ENCODE assay signal across 8 cellular contexts in genomic region chr1:41673355-41673754, GRCh38.
DNase-seq lines count a peak whose midpoint lies in the region; TF ChIP-seq lines count a peak whose summit lies in the region.

No MANE protein-coding gene starts in this region.

- TF ChIP-seq EP300 in transverse colon (IDR thresholded peaks at IDR 0.05; ENCODE audit: low read depth): no peak

- H3K4me3 ChIP-seq in GM08714 (ENCODE audit: low read length) (peak overlapping the region; percentile 11; the same call in 1 of the 2 replicates), transverse colon (no peak overlapping the region)

- no peaks in the 10 kb centered on the region for H3K36me3 ChIP-seq in transverse colon

- peak overlapping the region; percentile 90 for H3K27ac Mint-ChIP-seq in HFFc6
- peak overlapping the region; percentile 89 for H3K27ac Mint-ChIP-seq in T-helper 2 cell treated with Interferon-gamma antibody and Interleukin-4, amounts not matched to agents 5 μg/mL and 100 μg/mL, for 36 hours

- TF ChIP-seq CTCF in HFFc6 (IDR thresholded peaks at IDR 0.05) (no peak), transverse colon (IDR thresholded peaks at IDR 0.05) (no peak)

- no peaks in the 10 kb centered on the region for H3K9me3 Mint-ChIP-seq in HFFc6
- no peaks in the 10 kb centered on the region for H3K9me3 Mint-ChIP-seq in T-helper 2 cell treated with Interferon-gamma antibody and Interleukin-4, amounts not matched to agents 5 μg/mL and 100 μg/mL, for 36 hours

- H3K36me3 Mint-ChIP-seq in HFFc6 (ENCODE audit: low read depth): no peaks in the 10 kb centered on the region
- H3K36me3 Mint-ChIP-seq in T-helper 2 cell treated with Interferon-gamma antibody and Interleukin-4, amounts not matched to agents 5 μg/mL and 100 μg/mL, for 36 hours (ENCODE audit: low read depth): no peaks in the 10 kb centered on the region

- peak overlapping the region; percentile 79; the same call in 1 of the 2 replicates for H3K4me3 Mint-ChIP-seq in HFFc6
- peak overlapping the region; percentile 81 for H3K4me3 Mint-ChIP-seq in T-helper 2 cell treated with Interferon-gamma antibody and Interleukin-4, amounts not matched to agents 5 μg/mL and 100 μg/mL, for 36 hours

- H3K27me3 ChIP-seq in transverse colon: no peaks in the 10 kb centered on the region

- intact Hi-C loops in transverse colon (cut with DNase I; ENCODE audit: low total_unique reads): no loop called here

- DNase-seq in HFFc6: no peak
- peak; percentile 51 for DNase-seq in T-helper 2 cell treated with Interferon-gamma antibody and Interleukin-4, amounts not matched to agents 5 μg/mL and 100 μg/mL, for 36 hours (ENCODE audit: low spot score)
- DNase-seq in glomerular visceral epithelial cell (ENCODE audit: extremely low spot score): peak; percentile 46
- DNase-seq in DMS79 treated with DMSO at 0.1 percent for 48 hours (lab: John Stamatoyannopoulos, UW): no peak
- no peak for DNase-seq in effector CD8-positive, alpha-beta T cell (lab: John Stamatoyannopoulos, UW)
- DNase-seq in occipital lobe (lab: John Stamatoyannopoulos, UW): no peak
- no peak for DNase-seq in transverse colon

- no peak for TF ChIP-seq POLR2A in transverse colon (IDR thresholded peaks at IDR 0.05)

- in situ Hi-C loops in transverse colon (cut with MboI; ENCODE audit: low pct_ligation_motif_present in 1 of 4, low pct_unique_long_range_greater_than_20kb in 1 of 4, low sequenced_read_pairs in 3 of 4): no loop called here

- H3K4me1 Mint-ChIP-seq in HFFc6 (ENCODE audit: low read depth): peaks cover 77% of the 10 kb centered on the region
- peaks cover 81% of the 10 kb centered on the region for H3K4me1 Mint-ChIP-seq in T-helper 2 cell treated with Interferon-gamma antibody and Interleukin-4, amounts not matched to agents 5 μg/mL and 100 μg/mL, for 36 hours (ENCODE audit: low read depth)

- H3K27me3 Mint-ChIP-seq in HFFc6 (ENCODE audit: insufficient read depth): peaks cover 3% of the 10 kb centered on the region
- no peaks in the 10 kb centered on the region for H3K27me3 Mint-ChIP-seq in T-helper 2 cell treated with Interferon-gamma antibody and Interleukin-4, amounts not matched to agents 5 μg/mL and 100 μg/mL, for 36 hours (ENCODE audit: low read depth)

- WGBS in transverse colon (ENCODE audit: low coverage in 1 of 2), 2 donors: 10 to 33% methylated on average over 2 to 4 of the region's 4 CpGs

- H3K9me3 ChIP-seq in transverse colon: no peaks in the 10 kb centered on the region

- H3K27ac ChIP-seq in transverse colon: peak overlapping the region in 2 of 4 donors; percentile 24 to 36

- H3K4me1 ChIP-seq in transverse colon: peaks cover 0 to 8% (median 0%) of the 10 kb centered on the region in 4 donors

Comparison
In these comparisons a context has a peak if more than half of its experiments do, and no peak if none do; other contexts are left out.
1. DNase-seq: peak in T-helper 2 cell treated with Interferon-gamma antibody and Interleukin-4, amounts not matched to agents 5 μg/mL and 100 μg/mL, for 36 hours (single experiment) and glomerular visceral epithelial cell (single experiment); none in HFFc6 (single experiment), DMS79 treated with DMSO at 0.1 percent for 48 hours (single experiment), effector CD8-positive, alpha-beta T cell (single experiment), occipital lobe (single experiment) and transverse colon (single experiment).